ENCODE assay signal across 17 cellular contexts in the genomic region with DNA sequence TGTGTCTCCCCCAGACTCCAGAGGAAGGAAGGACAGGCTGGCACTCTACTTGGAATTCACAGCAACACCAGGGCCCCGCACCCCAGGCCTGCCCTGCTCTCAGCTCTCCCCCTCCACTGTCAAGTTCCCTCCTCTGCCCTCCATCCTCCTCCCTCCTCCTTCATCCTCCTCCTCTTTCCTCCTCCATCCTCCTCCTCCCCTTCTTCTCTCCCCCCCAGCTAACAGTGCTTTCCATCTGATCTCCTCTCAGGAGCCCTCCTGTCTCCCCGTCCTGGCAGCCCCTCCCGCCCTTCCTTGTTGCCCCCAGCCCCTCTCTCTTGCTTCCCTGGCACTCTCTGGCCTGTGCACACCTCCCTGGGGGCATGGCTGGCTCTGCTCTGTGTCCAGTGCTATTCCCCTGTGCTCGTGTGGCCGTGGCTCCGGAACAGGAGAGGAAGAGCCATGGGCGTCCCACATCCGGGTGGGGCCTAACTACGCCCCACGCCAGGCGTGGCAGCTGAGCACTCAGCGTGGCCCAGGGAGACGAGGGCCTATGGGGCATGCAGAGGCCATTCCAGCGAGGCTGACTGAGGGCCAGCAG.
"Had no signal": no experiment of that assay in that cellular context is flagged by ENCODE, and none has a peak within 500 bp of the region (broad histone marks: within the 10 kb centered on the region; RNA-seq: fewer than 3 reads in every experiment).

No MANE protein-coding gene starts in this region.

- H3K9me3 ChIP-seq: body of pancreas, ovary, sigmoid colon, thyroid gland had no signal

- H3K36me3 ChIP-seq: neural progenitor cell, ovary, sigmoid colon, thyroid gland had no signal

- H3K4me2 ChIP-seq: hepatocyte, neural progenitor cell had no signal

- ATAC-seq: activated T-helper 17 cell treated with anti-CD3 and anti-CD28 coated beads, Interleukin-2, amount 50 U/mL, for 72 hours; body of pancreas; stimulated activated naive B cell treated with anti-CD40 and anti-IgM and Interleukin-4, amounts not matched to agents 10 μg/mL and 1 μg/mL and 100 μg/mL, for 72 hours had no signal

- H3K27me3 ChIP-seq: body of pancreas, dorsolateral prefrontal cortex, hepatocyte, ovary, sigmoid colon, thyroid gland had no signal

- H3K27ac ChIP-seq: body of pancreas, dorsolateral prefrontal cortex, epithelial cell of prostate, hepatocyte, neural progenitor cell, ovary, sigmoid colon, thyroid gland had no signal

- H3K9ac ChIP-seq: neural progenitor cell had no signal

- H3K4me3 ChIP-seq: body of pancreas, dorsolateral prefrontal cortex, hepatocyte, neural progenitor cell, ovary, sigmoid colon, thyroid gland had no signal

- H3K4me1 Mint-ChIP-seq: activated T-helper 17 cell treated with anti-CD3 and anti-CD28 coated beads, Interleukin-2, amount 50 U/mL, for 72 hours; endodermal cell had no signal

- H3K4me3 Mint-ChIP-seq: activated CD4-positive, alpha-beta memory T cell treated with anti-CD3 and anti-CD28 coated beads for 36 hours; activated T-helper 17 cell treated with anti-CD3 and anti-CD28 coated beads, Interleukin-2, amount 50 U/mL, for 72 hours; endodermal cell; naive B cell; neural progenitor cell; stimulated activated naive B cell treated with anti-CD40 and anti-IgM and Interleukin-4, amounts not matched to agents 10 μg/mL and 1 μg/mL and 100 μg/mL, for 72 hours had no signal

- H2AFZ ChIP-seq: hepatocyte, neural progenitor cell had no signal

- H3K36me3 Mint-ChIP-seq: activated CD4-positive, alpha-beta memory T cell treated with anti-CD3 and anti-CD28 coated beads for 36 hours; naive B cell; neural progenitor cell; stimulated activated naive B cell treated with anti-CD40 and anti-IgM and Interleukin-4, amounts not matched to agents 10 μg/mL and 1 μg/mL and 100 μg/mL, for 72 hours had no signal

- H3K79me2 ChIP-seq: hepatocyte had no signal

- H3K27ac Mint-ChIP-seq: activated CD4-positive, alpha-beta memory T cell treated with anti-CD3 and anti-CD28 coated beads for 36 hours; activated T-helper 17 cell treated with anti-CD3 and anti-CD28 coated beads, Interleukin-2, amount 50 U/mL, for 72 hours; endodermal cell; neural progenitor cell; stimulated activated naive B cell treated with anti-CD40 and anti-IgM and Interleukin-4, amounts not matched to agents 10 μg/mL and 1 μg/mL and 100 μg/mL, for 72 hours had no signal

- DNase-seq: activated CD4-positive, alpha-beta memory T cell treated with anti-CD3 and anti-CD28 coated beads for 36 hours; activated naive CD4-positive, alpha-beta T cell; activated T-cell treated with anti-CD3 and anti-CD28 coated beads, Interleukin-2, amount 50 U/mL, for 1 hour; caudate nucleus; dorsolateral prefrontal cortex; midbrain; naive B cell; sigmoid colon; stimulated activated naive B cell treated with anti-CD40 and anti-IgM and Interleukin-4, amounts not matched to agents 10 μg/mL and 1 μg/mL and 100 μg/mL, for 72 hours; thyroid gland had no signal

- H3K27me3 Mint-ChIP-seq: activated CD4-positive, alpha-beta memory T cell treated with anti-CD3 and anti-CD28 coated beads for 36 hours; activated T-helper 17 cell treated with anti-CD3 and anti-CD28 coated beads, Interleukin-2, amount 50 U/mL, for 72 hours; naive B cell had no signal

- H3K9me3 Mint-ChIP-seq: activated CD4-positive, alpha-beta memory T cell treated with anti-CD3 and anti-CD28 coated beads for 36 hours; activated T-helper 17 cell treated with anti-CD3 and anti-CD28 coated beads, Interleukin-2, amount 50 U/mL, for 72 hours; endodermal cell; naive B cell; neural progenitor cell; stimulated activated naive B cell treated with anti-CD40 and anti-IgM and Interleukin-4, amounts not matched to agents 10 μg/mL and 1 μg/mL and 100 μg/mL, for 72 hours had no signal

- H3K4me1 ChIP-seq: neural progenitor cell had no signal
